17 cellular contexts compared by ENCODE assay signal in genomic region chr10:73229567-73229966, GRCh38. TPM values are rescaled to one million over a fixed set of nuclear protein-coding genes. Genes with fewer than 3 reads are reported as not detected.
DNase-seq lines count a peak whose midpoint lies in the region; ATAC-seq and TF ChIP-seq lines count a peak whose summit lies in the region.
"Had no signal": no experiment of that assay in that cellular context is flagged by ENCODE, and none has a peak within 500 bp of the region (broad histone marks: within the 10 kb centered on the region; RNA-seq: fewer than 3 reads in every experiment).

No MANE protein-coding gene starts in this region.

- H3K4me1 ChIP-seq in left lung: no peaks in the 10 kb centered on the region
- H3K4me1 ChIP-seq: SJSA1 had no signal

- H3K36me3 ChIP-seq in left lung: peaks cover 0 to 30% of the 10 kb centered on the region in 2 donors

- intact Hi-C loops in left lung (cut with DNase I): no loop called here

- H3K4me3 ChIP-seq in left lung: no peak overlapping the region
- H3K4me3 ChIP-seq: BLaER1 treated with 17β-estradiol and CSF1 and Interleukin-3, amounts not matched to agents 10 nM and 100 nM; SJSA1 had no signal

- H3K27ac Mint-ChIP-seq in activated T-cell treated with anti-CD3 and anti-CD28 coated beads, Interleukin-2, amount 50 U/mL, for 72 hours: peak overlapping the region; percentile 2

- TF ChIP-seq CTCF in left lung (IDR thresholded peaks at IDR 0.05): no peak

- H3K4me3 Mint-ChIP-seq in activated T-cell treated with anti-CD3 and anti-CD28 coated beads, Interleukin-2, amount 50 U/mL, for 72 hours: no peak overlapping the region

- H3K9me3 ChIP-seq in left lung: no peaks in the 10 kb centered on the region
- H3K9me3 ChIP-seq: BLaER1 treated with 17β-estradiol and CSF1 and Interleukin-3, amounts not matched to agents 10 nM and 100 nM; SJSA1 had no signal

- H3K27ac ChIP-seq in left lung: peak overlapping the region in 1 of 2 donors; percentile 10
- H3K27ac ChIP-seq: SJSA1 had no signal

- peaks cover 4 to 5% of the 10 kb centered on the region in 2 donors for H3K36me3 Mint-ChIP-seq in activated T-cell treated with anti-CD3 and anti-CD28 coated beads, Interleukin-2, amount 50 U/mL, for 72 hours (ENCODE audit: insufficient read depth in 2 of 2)

- H3K27me3 Mint-ChIP-seq in activated T-cell treated with anti-CD3 and anti-CD28 coated beads, Interleukin-2, amount 50 U/mL, for 72 hours (ENCODE audit: low read depth): no peaks in the 10 kb centered on the region

- DNase-seq in activated T-cell treated with anti-CD3 and anti-CD28 coated beads, Interleukin-2, amount 50 U/mL, for 72 hours: no peak
- no peak for DNase-seq in activated T-cell treated with anti-CD3 and anti-CD28 coated beads, Interleukin-2, amount 50 U/mL, for 48 hours
- DNase-seq in SKM-1 treated with dmso at 0.1 percent for 144 hours (lab: John Stamatoyannopoulos, UW; ENCODE audit: unreplicated experiment) (peak; percentile 47), left lung (no peak), RPMI8226 (no peak), left lobe of liver (ENCODE audit: low spot score) (no peak), NCI-H1092 (lab: John Stamatoyannopoulos, UW) (no peak), HK-2 (ENCODE audit: unreplicated experiment) (no peak)
- DNase-seq: 8988T, DMS153, GOT3, NCI-H1417, NCI-H2029, NCI-H2171 treated with DMSO at 0.1 percent for 48 hours, NCI-H82 had no signal

- H3K9me3 Mint-ChIP-seq in activated T-cell treated with anti-CD3 and anti-CD28 coated beads, Interleukin-2, amount 50 U/mL, for 72 hours: no peaks in the 10 kb centered on the region

- H3K27me3 ChIP-seq in left lung: no peaks in the 10 kb centered on the region
- H3K27me3 ChIP-seq: BLaER1 treated with 17β-estradiol and CSF1 and Interleukin-3, amounts not matched to agents 10 nM and 100 nM; SJSA1 had no signal

- peaks cover 5% of the 10 kb centered on the region for H3K4me1 Mint-ChIP-seq in activated T-cell treated with anti-CD3 and anti-CD28 coated beads, Interleukin-2, amount 50 U/mL, for 72 hours (ENCODE audit: low read depth)

- ATAC-seq in activated T-cell treated with anti-CD3 and anti-CD28 coated beads, Interleukin-2, amount 50 U/mL, for 72 hours (replicated peaks in 1 of 2): no peak
- ATAC-seq in left lung (peak; percentile 45), left lobe of liver (no peak)

RNA-seq across cellular contexts. Expression of gene DNAJC9, which starts 17.5 kb away (rescaled TPM):
- 10 to 100 TPM; 37.2 to 41.2 TPM for total RNA-seq in activated T-cell treated with anti-CD3 and anti-CD28 coated beads, Interleukin-2, amount 50 U/mL, for 72 hours
- total RNA-seq in left lung (10 to 100 TPM; 14.6 to 17.6 TPM), left lobe of liver (5.8 TPM)

RNA-seq across cellular contexts. Expression of gene MRPS16, which starts 22.9 kb away (rescaled TPM):
- 100 to 1,000 TPM; 122 to 129 TPM for total RNA-seq in activated T-cell treated with anti-CD3 and anti-CD28 coated beads, Interleukin-2, amount 50 U/mL, for 72 hours
- 10 to 100 TPM; 67.3 to 83.6 TPM for total RNA-seq in left lung
- total RNA-seq in left lobe of liver: 53.6 TPM
